In genomic region chr15:69451951-69452701, GRCh38 we compare ENCODE assay signal across 8 cellular contexts. TPM values are rescaled to one million over a fixed set of nuclear protein-coding genes. Genes with fewer than 3 reads are reported as not detected.
DNase-seq lines count a peak whose midpoint lies in the region; ATAC-seq and TF ChIP-seq lines count a peak whose summit lies in the region.

No MANE protein-coding gene starts in this region.

- H3K4me1 ChIP-seq in liver (ENCODE audit: control insufficient read depth in 4 of 4, insufficient read depth in 4 of 4, low read length in 3 of 4) (peaks cover 4 to 28% (median 21%) of the 10 kb centered on the region in 4 donors), thoracic aorta (ENCODE audit: control insufficient read depth in 1 of 2, low read depth in 2 of 2) (peaks cover 17 to 26% of the 10 kb centered on the region in 2 donors)

- no peaks in the 10 kb centered on the region for H3K27me3 Mint-ChIP-seq in chondrocyte (ENCODE audit: low read depth)

- no peak for TF ChIP-seq RAD21 in liver (IDR thresholded peaks at IDR 0.05)

- H3K9me3 ChIP-seq in liver (ENCODE audit: control insufficient read depth in 4 of 4, low read length in 3 of 4) (no peaks in the 10 kb centered on the region), thoracic aorta (no peaks in the 10 kb centered on the region)

- DNase-seq in AG04449 (ENCODE audit: low read depth, low spot score), result no peak
- DNase-seq in RWPE1 (ENCODE audit: low spot score), result peak; percentile 42
- DNase-seq in chondrocyte (ENCODE audit: low spot score), result no peak
- no peak for DNase-seq in thoracic aorta (ENCODE audit: low spot score)
- DNase-seq in cerebellum (ENCODE audit: low spot score), result no peak

- POLR2A ChIA-PET in AG04449 (lab: Yijun Ruan, JAX) (interaction anchor here (0.6 to 3.0 kb wide), 14 partner anchors 8 to 1398 kb away, joined by 3 to 37 read pairs (median 4); partner anchors contain the start of genes GLCE, KIF23 and PIAS1), RWPE1 (lab: Yijun Ruan, JAX; ENCODE audit: low non-redundant PET) (interaction anchor here (0.6 to 3.4 kb wide), 5 partner anchors 9 to 415 kb away, joined by 3 to 21 read pairs (median 7); partner anchors contain the start of gene KIF23)

- TF ChIP-seq CTCF in AG04449 (IDR thresholded peaks at IDR 0.05; ENCODE audit: insufficient read depth, low read length, missing control alignments) (no peak), RWPE1 (conservative IDR thresholded peaks at IDR 0.05; ENCODE audit: low read depth) (no peak), chondrocyte (IDR thresholded peaks at IDR 0.05) (no peak), liver (IDR thresholded peaks at IDR 0.05; ENCODE audit: low read depth, low read length, missing input control) (no peak), thoracic aorta (IDR thresholded peaks at IDR 0.05) (no peak)

- CTCF ChIA-PET in AG04449 (lab: Yijun Ruan, JAX) (interaction anchor here (1.2 to 8.6 kb wide), 4 partner anchors 9 to 393 kb away, joined by 3 to 113 read pairs (median 6); no protein-coding TSS in a partner anchor), RWPE1 (lab: Yijun Ruan, JAX) (interaction anchor here (1.6 kb wide), 1 partner anchor 10 kb away, joined by 4 read pairs; no protein-coding TSS in a partner anchor)

- H3K36me3 ChIP-seq in liver (ENCODE audit: control insufficient read depth in 4 of 4, insufficient read depth in 3 of 4, low read depth in 1 of 4, low read length in 3 of 4) (peaks cover 3 to 18% (median 12%) of the 10 kb centered on the region in 4 donors), thoracic aorta (peaks cover 14% of the 10 kb centered on the region)

- H3K27me3 ChIP-seq in liver (ENCODE audit: control insufficient read depth in 4 of 4, insufficient read depth in 4 of 4, low read length in 3 of 4), result no peaks in the 10 kb centered on the region
- H3K27me3 ChIP-seq in thoracic aorta (replicated peaks; ENCODE audit: insufficient read depth), result no peaks in the 10 kb centered on the region

- peak overlapping the region; percentile 75 to 88 for H3K9ac ChIP-seq in liver (ENCODE audit: low read depth in 1 of 2, low read length in 2 of 2)

- WGBS in liver, result 16% methylated on average over 32 of the region's 32 CpGs

- peak overlapping the region; percentile 81 for H3K4me3 Mint-ChIP-seq in chondrocyte (ENCODE audit: unreplicated experiment)

- peaks cover 43% of the 10 kb centered on the region for H3K4me1 Mint-ChIP-seq in chondrocyte (ENCODE audit: low read depth)

- peak; percentile 8 for ATAC-seq in GM18858 (IDR thresholded peaks at IDR 0.05; ENCODE audit: unreplicated experiment)
- ATAC-seq in HG03060 (IDR thresholded peaks at IDR 0.05; ENCODE audit: low read depth, unreplicated experiment), result peak; percentile 12
- peak; percentile 7 for ATAC-seq in thoracic aorta (ENCODE audit: insufficient number of reproducible peaks, low FRiP score, low read depth)

- peaks cover 28% of the 10 kb centered on the region for H3K36me3 Mint-ChIP-seq in chondrocyte (ENCODE audit: low read depth)

- H3K9me3 Mint-ChIP-seq in chondrocyte (ENCODE audit: low read depth), result no peaks in the 10 kb centered on the region

- H3K4me3 ChIP-seq in AG04449 (ENCODE audit: low read depth, low read length) (peak overlapping the region; percentile 92), liver (ENCODE audit: low read depth in 1 of 3, low read length in 3 of 3) (peak overlapping the region; percentile 40 to 94 (median 77)), thoracic aorta (peak overlapping the region; percentile 97)

- peak overlapping the region; percentile 99 for H3K27ac Mint-ChIP-seq in chondrocyte (ENCODE audit: unreplicated experiment)

- H3K27ac ChIP-seq in RWPE1 (peak overlapping the region; percentile 98), liver (ENCODE audit: low read depth in 1 of 2, low read length in 2 of 2) (peak overlapping the region; percentile 82 to 94), thoracic aorta (peak overlapping the region; percentile 94 to 97)

TF ChIP-seq in liver, 16 proteins besides CTCF, POLR2A, EP300 and RAD21:
- TF ChIP-seq JUND (IDR thresholded peaks at IDR 0.05) (no peak), FOXA1 (IDR thresholded peaks at IDR 0.05) (no peak), HNF4G (IDR thresholded peaks at IDR 0.05) (no peak), YY1 (IDR thresholded peaks at IDR 0.05) (peak; percentile 56), RXRA (IDR thresholded peaks at IDR 0.05) (peak; percentile 28 to 52), HNF4A (conservative IDR thresholded peaks at IDR 0.05) (peak; percentile 41 to 61), FOXA2 (IDR thresholded peaks at IDR 0.05) (no peak), MAX (IDR thresholded peaks at IDR 0.05) (no peak), GABPA (IDR thresholded peaks at IDR 0.05 in 1 of 2, conservative IDR thresholded peaks at IDR 0.05 in 1 of 2) (no peak), SP1 (IDR thresholded peaks at IDR 0.05) (peak; percentile 78), NR2F2 (IDR thresholded peaks at IDR 0.05) (peak; percentile 43), TAF1 (conservative IDR thresholded peaks at IDR 0.05) (no peak)
TF ChIP-seq in liver: peak in this region for 5.

RNA-seq across cellular contexts. Expression of gene RPLP1, which starts 0.5 kb away (rescaled TPM):
- total RNA-seq in chondrocyte, result 1,418 to 1,674 TPM (median 1,473 TPM) in 3 replicates
- 10 to 100 TPM; 45.2 to 69.6 TPM for total RNA-seq in liver
- 100 to 1,000 TPM; 568 to 765 TPM for polyA plus RNA-seq in liver
- total RNA-seq in thoracic aorta, result 100 to 1,000 TPM; 444 to 515 TPM
- total RNA-seq in cerebellum, result 45.1 TPM

RNA-seq across cellular contexts. Expression of gene KIF23, which starts 38.0 kb away (rescaled TPM):
- 13.5 to 20.4 TPM (median 14.8 TPM) in 3 replicates for total RNA-seq in chondrocyte
- 10 to 100 TPM in 1 of 2 donors, under 1 TPM in 1; 0.25 to 32.8 TPM for total RNA-seq in liver
- polyA plus RNA-seq in liver, result 1 to 10 TPM in 1 of 2 donors, under 1 TPM in 1; 0.88 to 1.2 TPM
- 10 to 100 TPM in 1 of 2 donors, 1 to 10 TPM in 1; 9.8 to 20.6 TPM for total RNA-seq in thoracic aorta
- total RNA-seq in cerebellum, result 14.9 TPM
